ENCODE assay signal across 10 cellular contexts in the genomic region with DNA sequence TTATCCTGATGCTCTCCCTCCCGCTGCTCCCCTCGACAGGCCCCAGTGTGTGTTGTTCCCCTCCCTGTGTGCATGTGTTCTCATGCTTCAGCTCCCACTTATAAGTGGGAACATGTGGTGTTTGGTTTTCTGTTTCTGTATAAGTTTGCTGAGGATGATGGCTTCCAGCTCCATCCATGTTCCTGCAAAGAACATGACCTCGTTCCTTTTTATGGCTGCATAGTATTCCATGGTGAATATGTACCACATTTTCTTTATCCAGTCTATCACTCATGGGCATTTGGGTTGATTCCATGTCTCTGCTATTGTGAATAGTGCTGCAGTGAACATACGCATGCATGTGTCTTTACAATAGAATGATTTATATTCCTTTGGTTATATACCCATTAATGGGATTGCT. TPM values are rescaled to one million over a fixed set of nuclear protein-coding genes. Genes with fewer than 3 reads are reported as not detected.
DNase-seq lines count a peak whose midpoint lies in the region; FAIRE-seq and TF ChIP-seq lines count a peak whose summit lies in the region.
"Not testable (repeated sequence)": the region's sequence is repeated elsewhere in the genome, so short reads cannot be mapped to it uniquely, and the experiment has no call there.
"Had no signal": no experiment of that assay in that cellular context is flagged by ENCODE, and none has a peak within 500 bp of the region (broad histone marks: within the 10 kb centered on the region; RNA-seq: fewer than 3 reads in every experiment).

No MANE protein-coding gene starts in this region.

- H3K27ac Mint-ChIP-seq in astrocyte (ENCODE audit: unreplicated experiment) (peak overlapping the region; percentile 50), endothelial cell (ENCODE audit: unreplicated experiment) (peak overlapping the region; percentile 26), nephron (peak overlapping the region in 2 of 3 experiments; percentile 71 to 75), neural progenitor cell (peak overlapping the region; percentile 65)

- H3K4me3 ChIP-seq in HEK293 (ENCODE audit: low read depth, low read length); astrocyte (ENCODE audit: insufficient read depth, low read depth, low read length); neural progenitor cell: not testable (repeated sequence)

- FAIRE-seq in astrocyte (lab: Jason Lieb, UNC), result not testable (repeated sequence)

- POLR2A ChIA-PET in HEK293 (lab: Yijun Ruan, JAX), result not testable (repeated sequence)

- H3K4me1 ChIP-seq in HEK293 (ENCODE audit: control insufficient read depth, insufficient read depth, low read length), result not testable (repeated sequence)
- H3K4me1 ChIP-seq in astrocyte (ENCODE audit: insufficient read depth, low read length), result peaks cover 15% of the 10 kb centered on the region
- H3K4me1 ChIP-seq in neural progenitor cell, result peaks cover 68% of the 10 kb centered on the region

- not testable (repeated sequence) for H3K27ac ChIP-seq in HEK293 (ENCODE audit: extremely low read depth, low read depth, low read length); astrocyte (ENCODE audit: low read depth, low read length); neural progenitor cell

- H3K4me2 ChIP-seq in astrocyte (ENCODE audit: low read length); neural progenitor cell: not testable (repeated sequence)

- H3K27me3 ChIP-seq in astrocyte (ENCODE audit: insufficient read depth, low read length); neural progenitor cell: not testable (repeated sequence)

- H2AFZ ChIP-seq in astrocyte (ENCODE audit: low read depth, low read length); neural progenitor cell (replicated peaks): not testable (repeated sequence)

- not testable (repeated sequence) for H3K9me3 Mint-ChIP-seq in astrocyte (ENCODE audit: unreplicated experiment); endothelial cell (ENCODE audit: unreplicated experiment); nephron; neural progenitor cell

- CTCF ChIA-PET in HEK293 (lab: Yijun Ruan, JAX), result interaction anchor here (0.7 kb wide), 1 partner anchor 10 kb away, joined by 3 read pairs; no protein-coding TSS in a partner anchor

- not testable (repeated sequence) for H3K9me3 ChIP-seq in HEK293 (ENCODE audit: control insufficient read depth, insufficient read depth, low read depth, low read length); astrocyte (ENCODE audit: insufficient read depth, low read depth, low read length); neural progenitor cell (ENCODE audit: low read depth)

- H3K36me3 ChIP-seq in HEK293 (ENCODE audit: control insufficient read depth in 2 of 2, insufficient read depth in 1 of 2, low read length in 2 of 2); astrocyte (ENCODE audit: insufficient read depth, low read length); neural progenitor cell: not testable (repeated sequence)

- peaks cover 65% of the 10 kb centered on the region for H3F3A ChIP-seq in neural progenitor cell (ENCODE audit: low read depth)

- H3K36me3 Mint-ChIP-seq in astrocyte (ENCODE audit: low read depth, unreplicated experiment); endothelial cell (ENCODE audit: low read depth, unreplicated experiment); nephron (ENCODE audit: low read depth); neural progenitor cell: not testable (repeated sequence)

- H3K4me3 Mint-ChIP-seq in astrocyte (ENCODE audit: unreplicated experiment); endothelial cell (ENCODE audit: unreplicated experiment); nephron: not testable (repeated sequence)
- peak overlapping the region; percentile 52 for H3K4me3 Mint-ChIP-seq in neural progenitor cell

- H4K20me1 ChIP-seq in astrocyte (ENCODE audit: insufficient read depth, low read length); neural progenitor cell (ENCODE audit: low read depth): not testable (repeated sequence)

- H3K4me1 Mint-ChIP-seq in astrocyte (ENCODE audit: low read depth, unreplicated experiment) (peaks cover 22% of the 10 kb centered on the region), nephron (peaks cover 68% of the 10 kb centered on the region), neural progenitor cell (peaks cover 72% of the 10 kb centered on the region)
- not testable (repeated sequence) for H3K4me1 Mint-ChIP-seq in endothelial cell (ENCODE audit: unreplicated experiment)

- not testable (repeated sequence) for H3K27me3 Mint-ChIP-seq in astrocyte (ENCODE audit: low read depth, unreplicated experiment); endothelial cell (ENCODE audit: unreplicated experiment); nephron (ENCODE audit: low read depth); neural progenitor cell (ENCODE audit: insufficient read depth, low read depth)

- not testable (repeated sequence) for H3K9ac ChIP-seq in astrocyte (ENCODE audit: low read length); neural progenitor cell

- peak; percentile 32 for DNase-seq in NCI-H2171 treated with DMSO at 0.1 percent for 48 hours (lab: John Stamatoyannopoulos, UW)
- DNase-seq in astrocyte (ENCODE audit: low read depth); endothelial cell (ENCODE audit: low spot score); neural progenitor cell (ENCODE audit: low spot score): not testable (repeated sequence)

- not testable (repeated sequence) for H3K79me2 ChIP-seq in astrocyte (ENCODE audit: insufficient read depth, low read length); neural progenitor cell (ENCODE audit: low read depth)

- TF ChIP-seq CTCF in HEK293 (tag by site-specific recombination; IDR thresholded peaks at IDR 0.05); astrocyte (IDR thresholded peaks at IDR 0.05; ENCODE audit: insufficient read depth, low read depth, low read length); endothelial cell (IDR thresholded peaks at IDR 0.05; ENCODE audit: unreplicated experiment); nephron (IDR thresholded peaks at IDR 0.05; ENCODE audit: unreplicated experiment in 3 of 3); neural progenitor cell (IDR thresholded peaks at IDR 0.05): not testable (repeated sequence)

TF ChIP-seq in HEK293, 187 proteins besides CTCF, POLR2A, EP300 and RAD21:
- peak; percentile 70 for TF ChIP-seq ZNF146 (tag by site-specific recombination; IDR thresholded peaks at IDR 0.05)

RNA-seq across cellular contexts. Expression of a gene that starts 22.6 kb away (rescaled TPM):
- total RNA-seq in astrocyte, result 12.6 and 18.0 TPM in 2 replicates
- 0.82 TPM for total RNA-seq in endothelial cell (ENCODE audit: unreplicated experiment)
- 209 and 285 TPM in 2 replicates for total RNA-seq in neural progenitor cell (ENCODE audit: low replicate concordance)
- total RNA-seq: B cell; Calu3; CD4-positive, alpha-beta T cell; CD8-positive, alpha-beta T cell had no signal

Comparison
In these comparisons a context has a peak if more than half of its experiments do, and no peak if none do; other contexts are left out.
1. RNA of a gene that starts 22.6 kb away (total RNA-seq): 209 to 285 TPM in neural progenitor cell; 12.6 to 18.0 TPM in astrocyte and 0.82 TPM in endothelial cell (single experiment); every median in the first group is over 10 times any median in the second.
2. Peak in every context shown above with its lines, with median percentiles within 50 percentile points of each other: H3K27ac Mint-ChIP-seq.